In the genomic region with DNA sequence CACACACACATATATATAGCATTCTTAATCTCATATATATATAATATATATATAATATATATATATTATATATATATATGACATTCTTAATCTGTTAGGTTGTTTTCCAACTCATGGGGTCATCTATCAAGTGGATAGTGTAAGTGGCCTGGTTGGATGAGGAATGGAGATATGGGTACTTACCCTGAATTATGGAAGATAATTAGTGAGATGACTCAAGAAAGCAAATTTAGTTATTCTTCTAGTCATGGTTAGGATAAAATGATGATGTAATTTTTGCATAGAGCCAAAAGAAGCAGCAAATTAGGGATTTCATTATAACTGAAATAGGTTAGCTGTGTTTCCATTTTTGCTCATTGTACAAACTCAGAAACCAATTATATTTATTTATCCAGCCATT, we compare ENCODE assay signal across 8 cellular contexts.
"Had no signal": no experiment of that assay in that cellular context is flagged by ENCODE, and none has a peak within 500 bp of the region (broad histone marks: within the 10 kb centered on the region; RNA-seq: fewer than 3 reads in every experiment).

No MANE protein-coding gene starts in this region.

- H3K4me3 ChIP-seq: GM12878 had no signal

- ATAC-seq: GM12878 had no signal

- DNase-seq: GDM1, GF-D8 had no signal

- FAIRE-seq: G401.6, GM12878, GM12891, GM12892, GM18507, GM19239 had no signal
